In genomic region chr19:6743714-6744380, GRCh38 we compare ENCODE assay signal across 12 cellular contexts. TPM values are rescaled to one million over a fixed set of nuclear protein-coding genes. Genes with fewer than 3 reads are reported as not detected.
DNase-seq lines count a peak whose midpoint lies in the region; ATAC-seq, FAIRE-seq and TF ChIP-seq lines count a peak whose summit lies in the region.
"Had no signal": no experiment of that assay in that cellular context is flagged by ENCODE, and none has a peak within 500 bp of the region (broad histone marks: within the 10 kb centered on the region; RNA-seq: fewer than 3 reads in every experiment).

No MANE protein-coding gene starts in this region.

- H3K27me3 ChIP-seq in CD4-positive, CD25-positive, alpha-beta regulatory T cell (ENCODE audit: control insufficient read depth, insufficient read depth, low read length), result no peaks in the 10 kb centered on the region
- H3K27me3 ChIP-seq in pancreas, result no peaks in the 10 kb centered on the region

- H3K27ac Mint-ChIP-seq in CD4-positive, CD25-positive, alpha-beta regulatory T cell, result peak overlapping the region; percentile 48 to 67 (median 51)
- H3K27ac Mint-ChIP-seq: activated naive CD4-positive, alpha-beta T cell treated with anti-CD3 and anti-CD28 coated beads, Interleukin-2, amount 10 ng/mL, durations not matched to agents 7 days and 5 days had no signal

- peaks cover 0 to 21% (median 4%) of the 10 kb centered on the region in 4 donors for H3K4me1 Mint-ChIP-seq in CD4-positive, CD25-positive, alpha-beta regulatory T cell

- no peak for FAIRE-seq in pancreas (lab: Jason Lieb, UNC)

- WGBS in pancreas, 2 donors, result 91 to 94% methylated on average over 15 of the region's 15 CpGs

- peak overlapping the region in 3 of 4 donors; percentile 44 to 66 (median 46) for H3K4me3 Mint-ChIP-seq in CD4-positive, CD25-positive, alpha-beta regulatory T cell
- H3K4me3 Mint-ChIP-seq: activated naive CD4-positive, alpha-beta T cell treated with anti-CD3 and anti-CD28 coated beads, Interleukin-2, amount 10 ng/mL, durations not matched to agents 7 days and 5 days had no signal

- no peak overlapping the region for H3K27ac ChIP-seq in CD4-positive, CD25-positive, alpha-beta regulatory T cell (ENCODE audit: insufficient read depth, low read length, poor library complexity, severe bottlenecking)
- H3K27ac ChIP-seq in epithelial cell of prostate (peak overlapping the region; percentile 85), pancreas (peak overlapping the region; percentile 35 to 60 (median 50))

- no peak for ATAC-seq in CD4-positive, CD25-positive, alpha-beta regulatory T cell (ENCODE audit: low read depth in 2 of 2)
- no peak for ATAC-seq in pancreas
- ATAC-seq in GM18498 (IDR thresholded peaks at IDR 0.05; ENCODE audit: unreplicated experiment), result no peak
- ATAC-seq in HG02970 (IDR thresholded peaks at IDR 0.05; ENCODE audit: low FRiP score, unreplicated experiment), result no peak

- H3K4me1 ChIP-seq in CD4-positive, CD25-positive, alpha-beta regulatory T cell (ENCODE audit: control insufficient read depth, insufficient read depth, low read length, poor library complexity, severe bottlenecking), result peaks cover 20% of the 10 kb centered on the region
- peaks cover 3 to 12% (median 3%) of the 10 kb centered on the region in 3 donors for H3K4me1 ChIP-seq in pancreas

- intact Hi-C loops in pancreas (cut with DNase I), result no loop called here

- H3K4me3 ChIP-seq in CD4-positive, CD25-positive, alpha-beta regulatory T cell (ENCODE audit: low read depth, low read length), result no peak overlapping the region
- H3K4me3 ChIP-seq in pancreas, result no peak overlapping the region

- H3K36me3 ChIP-seq in CD4-positive, CD25-positive, alpha-beta regulatory T cell (ENCODE audit: control insufficient read depth, insufficient read depth, low read length), result peaks cover 18% of the 10 kb centered on the region
- peaks cover 0 to 24% (median 18%) of the 10 kb centered on the region in 3 donors for H3K36me3 ChIP-seq in pancreas

- no peaks in the 10 kb centered on the region for H3K9me3 ChIP-seq in CD4-positive, CD25-positive, alpha-beta regulatory T cell (ENCODE audit: control insufficient read depth in 2 of 2, low read length in 2 of 2)
- no peaks in the 10 kb centered on the region for H3K9me3 ChIP-seq in pancreas

- TF ChIP-seq CTCF in pancreas (IDR thresholded peaks at IDR 0.05), result no peak

- no peaks in the 10 kb centered on the region for H3K9me3 Mint-ChIP-seq in CD4-positive, CD25-positive, alpha-beta regulatory T cell
- H3K9me3 Mint-ChIP-seq: activated naive CD4-positive, alpha-beta T cell treated with anti-CD3 and anti-CD28 coated beads, Interleukin-2, amount 10 ng/mL, durations not matched to agents 7 days and 5 days had no signal

- H3K36me3 Mint-ChIP-seq in CD4-positive, CD25-positive, alpha-beta regulatory T cell, result peaks cover 17% of the 10 kb centered on the region

- DNase-seq in CD4-positive, CD25-positive, alpha-beta regulatory T cell, result no peak
- DNase-seq in M059J (ENCODE audit: low read depth), result peak; percentile 56
- no peak for DNase-seq in epithelial cell of prostate (ENCODE audit: low read depth, low spot score)
- DNase-seq in pancreas, result no peak
- no peak for DNase-seq in mucosa of gallbladder (ENCODE audit: low spot score)
- no peak for DNase-seq in cerebellar cortex (ENCODE audit: low spot score)
- DNase-seq: activated naive CD4-positive, alpha-beta T cell treated with anti-CD3 and anti-CD28 coated beads, Interleukin-2, amount 10 ng/mL, durations not matched to agents 7 days and 5 days; DND-41; hippocampal formation; NCI-H1105 treated with DMSO at 0.1 percent for 48 hours had no signal

- peaks cover 4% of the 10 kb centered on the region for H3K27me3 Mint-ChIP-seq in CD4-positive, CD25-positive, alpha-beta regulatory T cell

RNA-seq across cellular contexts. Expression of gene TRIP10, which starts 4.4 kb away (rescaled TPM):
- total RNA-seq in CD4-positive, CD25-positive, alpha-beta regulatory T cell, result 2.6 TPM
- under 1 TPM in 3 of 4 donors, not detected in 1; 0.37 to 0.51 (median 0.38) TPM for polyA plus RNA-seq in CD4-positive, CD25-positive, alpha-beta regulatory T cell
- 21.5 and 34.3 TPM in 2 replicates for total RNA-seq in M059J (2014; rRNA removed; shearing (Covaris generic))
- total RNA-seq in pancreas, result 10 to 100 TPM; 16.4 to 36.8 (median 21.9) TPM
- polyA plus RNA-seq in pancreas, result 100 to 1,000 TPM in 1 of 2 donors, 10 to 100 TPM in 1; 92.1 to 102 TPM
- total RNA-seq in mucosa of gallbladder, result 68.9 TPM

RNA-seq across cellular contexts. Expression of gene GPR108, which starts 6.5 kb away (rescaled TPM):
- 60.7 TPM for total RNA-seq in CD4-positive, CD25-positive, alpha-beta regulatory T cell
- 10 to 100 TPM; 82.9 to 98.8 (median 87.4) TPM for polyA plus RNA-seq in CD4-positive, CD25-positive, alpha-beta regulatory T cell
- total RNA-seq in M059J (2014; rRNA removed; shearing (Covaris generic)), result 45.9 and 54.7 TPM in 2 replicates
- total RNA-seq in pancreas (10 to 100 TPM; 46.1 to 62.6 (median 52.0) TPM), mucosa of gallbladder (137 TPM)
- 100 to 1,000 TPM; 108 to 154 TPM for polyA plus RNA-seq in pancreas

RNA-seq across cellular contexts. Expression of gene SH2D3A, which starts 23.4 kb away (rescaled TPM):
- total RNA-seq in CD4-positive, CD25-positive, alpha-beta regulatory T cell, result 46.2 TPM
- 10 to 100 TPM; 19.5 to 26.5 (median 22.1) TPM for polyA plus RNA-seq in CD4-positive, CD25-positive, alpha-beta regulatory T cell
- not detected in 2 replicates for total RNA-seq in M059J (2014; rRNA removed; shearing (Covaris generic))
- 10 to 100 TPM; 10.1 to 19.6 (median 13.5) TPM for total RNA-seq in pancreas
- polyA plus RNA-seq in pancreas, result 10 to 100 TPM; 31.9 to 33.0 TPM
- total RNA-seq in mucosa of gallbladder, result 28.2 TPM

RNA-seq across cellular contexts. Expression of gene C3, which starts 23.4 kb away (rescaled TPM):
- total RNA-seq in CD4-positive, CD25-positive, alpha-beta regulatory T cell, result not detected
- not detected for polyA plus RNA-seq in CD4-positive, CD25-positive, alpha-beta regulatory T cell
- total RNA-seq in M059J (2014; rRNA removed; shearing (Covaris generic)), result 4.0 and 5.2 TPM in 2 replicates
- 1,000 to 10,000 TPM in 2 of 6 donors, 100 to 1,000 TPM in 3, 10 to 100 TPM in 1; 67.7 to 3,753 (median 558) TPM for total RNA-seq in pancreas
- polyA plus RNA-seq in pancreas, result 1,000 to 10,000 TPM in 1 of 2 donors, 100 to 1,000 TPM in 1; 447 to 1,383 TPM
- 486 TPM for total RNA-seq in mucosa of gallbladder

RNA-seq across cellular contexts. Expression of gene VAV1, which starts 28.7 kb away (rescaled TPM):
- 117 TPM for total RNA-seq in CD4-positive, CD25-positive, alpha-beta regulatory T cell
- polyA plus RNA-seq in CD4-positive, CD25-positive, alpha-beta regulatory T cell, result 10 to 100 TPM; 14.8 to 24.2 (median 21.8) TPM
- not detected in 2 replicates for total RNA-seq in M059J (2014; rRNA removed; shearing (Covaris generic))
- total RNA-seq in pancreas (1 to 10 TPM in 3 of 6 donors, under 1 TPM in 3; 0.23 to 7.3 (median 1.7) TPM), mucosa of gallbladder (12.7 TPM)
- 1 to 10 TPM; 1.0 to 1.4 TPM for polyA plus RNA-seq in pancreas

Comparison
In these comparisons a context has a peak if more than half of its experiments do, and no peak if none do; other contexts are left out.
1. RNA of gene SH2D3A, which starts 23.4 kb away (total RNA-seq): 46.2 TPM in CD4-positive, CD25-positive, alpha-beta regulatory T cell (single experiment), 28.2 TPM in mucosa of gallbladder (single experiment) and 10.1 to 19.6 TPM in pancreas; not detected in M059J; every median in the first group is over 10 times any median in the second.